In the genomic region with DNA sequence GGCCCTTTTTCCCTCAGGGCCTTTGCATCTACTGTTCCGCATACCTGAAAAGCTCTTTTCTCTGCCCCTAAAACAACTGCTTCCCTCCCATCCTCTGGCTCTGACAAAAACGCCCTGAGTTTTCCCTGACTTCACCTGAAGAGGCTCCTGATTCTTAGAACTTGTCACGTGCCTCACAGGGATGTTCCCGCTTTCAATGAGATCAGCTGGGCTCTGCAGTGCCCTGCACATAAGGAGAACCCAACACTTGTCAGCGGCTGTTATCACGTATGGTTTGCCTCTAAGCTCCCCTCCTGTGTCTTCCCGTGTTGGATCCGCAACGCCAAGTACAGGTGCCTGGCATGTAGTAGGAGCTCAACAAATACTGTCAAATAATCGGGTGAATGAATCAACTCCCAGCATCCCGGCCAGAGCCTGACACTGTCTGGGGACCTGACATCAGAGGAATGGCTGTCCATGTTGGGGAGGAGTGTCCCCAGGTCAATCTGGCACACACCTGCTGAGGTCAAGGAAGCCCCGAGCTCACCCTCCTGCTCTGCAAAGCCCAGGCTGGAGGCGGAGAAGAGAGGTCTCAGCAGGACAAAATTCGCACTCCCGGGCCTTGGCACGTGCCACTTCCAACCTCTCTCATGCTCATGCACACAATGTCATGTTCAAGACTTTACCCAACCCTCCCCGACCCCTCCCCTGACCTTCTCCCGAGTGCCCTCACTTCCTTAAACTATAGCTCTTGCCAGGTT, we compare ENCODE assay signal across 9 cellular contexts.
DNase-seq lines count a peak whose midpoint lies in the region; ATAC-seq and TF ChIP-seq lines count a peak whose summit lies in the region.
"Had no signal": no experiment of that assay in that cellular context is flagged by ENCODE, and none has a peak within 500 bp of the region (broad histone marks: within the 10 kb centered on the region; RNA-seq: fewer than 3 reads in every experiment).

No MANE protein-coding gene starts in this region.

- DNase-seq in T-helper 1 cell (no peak), AG08396 (ENCODE audit: low spot score) (no peak), HPDE6-E6E7 (ENCODE audit: extremely low spot score) (no peak)
- DNase-seq in stimulated activated naive CD8-positive, alpha-beta T cell treated with anti-CD3 and anti-CD28 coated beads, Interleukin-15, amount 100 ng/mL, for 72 hours, result peak in 1 of 2 donors; percentile 13

- H3K4me3 Mint-ChIP-seq in T-helper 1 cell treated with Interleukin-12 subunit alpha and Interleukin-12 subunit beta and Interleukin-4 antibody, amounts not matched to agents 30 μg/mL and 1 μg/mL, for 36 hours, result peak overlapping the region; percentile 76
- H3K4me3 Mint-ChIP-seq in stimulated activated naive CD8-positive, alpha-beta T cell treated with anti-CD3 and anti-CD28 coated beads, Interleukin-15, amount 100 ng/mL, for 72 hours, result peak overlapping the region; percentile 75 to 79

- H3K27me3 Mint-ChIP-seq in T-helper 1 cell treated with Interleukin-12 subunit alpha and Interleukin-12 subunit beta and Interleukin-4 antibody, amounts not matched to agents 30 μg/mL and 1 μg/mL, for 36 hours (ENCODE audit: low read depth), result no peaks in the 10 kb centered on the region
- H3K27me3 Mint-ChIP-seq in stimulated activated naive CD8-positive, alpha-beta T cell treated with anti-CD3 and anti-CD28 coated beads, Interleukin-15, amount 100 ng/mL, for 72 hours, result peaks cover 6% of the 10 kb centered on the region

- H3K9me3 Mint-ChIP-seq in T-helper 1 cell treated with Interleukin-12 subunit alpha and Interleukin-12 subunit beta and Interleukin-4 antibody, amounts not matched to agents 30 μg/mL and 1 μg/mL, for 36 hours, result no peaks in the 10 kb centered on the region
- no peaks in the 10 kb centered on the region for H3K9me3 Mint-ChIP-seq in stimulated activated naive CD8-positive, alpha-beta T cell treated with anti-CD3 and anti-CD28 coated beads, Interleukin-15, amount 100 ng/mL, for 72 hours

- peaks cover 2% of the 10 kb centered on the region for H3K36me3 ChIP-seq in iPS-15b (ENCODE audit: control insufficient read depth, insufficient read depth, low read length)
- H3K36me3 ChIP-seq: right lobe of liver had no signal

- peaks cover 26% of the 10 kb centered on the region for H3K27me3 ChIP-seq in iPS-15b (ENCODE audit: control insufficient read depth, insufficient read depth, low read length)
- H3K27me3 ChIP-seq: right lobe of liver had no signal

- 0 out of 2 replicates have a peak, but pooled peaks have one; percentile 1 for TF ChIP-seq CTCF in WI38 (IDR thresholded peaks at IDR 0.05; ENCODE audit: low read depth, low read length)

- H3K4me1 Mint-ChIP-seq in T-helper 1 cell treated with Interleukin-12 subunit alpha and Interleukin-12 subunit beta and Interleukin-4 antibody, amounts not matched to agents 30 μg/mL and 1 μg/mL, for 36 hours (ENCODE audit: low read depth), result peaks cover 55% of the 10 kb centered on the region
- peaks cover 58% of the 10 kb centered on the region for H3K4me1 Mint-ChIP-seq in stimulated activated naive CD8-positive, alpha-beta T cell treated with anti-CD3 and anti-CD28 coated beads, Interleukin-15, amount 100 ng/mL, for 72 hours

- H3K4me1 ChIP-seq in iPS-15b (ENCODE audit: control insufficient read depth, insufficient read depth, low read length), result peaks cover 7% of the 10 kb centered on the region

- no peak for ATAC-seq in stimulated activated naive CD8-positive, alpha-beta T cell treated with anti-CD3 and anti-CD28 coated beads, Interleukin-15, amount 100 ng/mL, for 72 hours
- no peak for ATAC-seq in HG02870 (IDR thresholded peaks at IDR 0.05; ENCODE audit: unreplicated experiment)

- peak overlapping the region; percentile 78 for H3K27ac Mint-ChIP-seq in T-helper 1 cell treated with Interleukin-12 subunit alpha and Interleukin-12 subunit beta and Interleukin-4 antibody, amounts not matched to agents 30 μg/mL and 1 μg/mL, for 36 hours
- no peak overlapping the region for H3K27ac Mint-ChIP-seq in stimulated activated naive CD8-positive, alpha-beta T cell treated with anti-CD3 and anti-CD28 coated beads, Interleukin-15, amount 100 ng/mL, for 72 hours

- peaks cover 6% of the 10 kb centered on the region for H3K36me3 Mint-ChIP-seq in T-helper 1 cell treated with Interleukin-12 subunit alpha and Interleukin-12 subunit beta and Interleukin-4 antibody, amounts not matched to agents 30 μg/mL and 1 μg/mL, for 36 hours (ENCODE audit: low read depth)

- no peak overlapping the region for H3K9ac ChIP-seq in iPS-15b (ENCODE audit: low read depth, low read length)

- H3K4me3 ChIP-seq in WI38 (ENCODE audit: low read depth, low read length) (no peak overlapping the region), iPS-15b (ENCODE audit: low read depth, low read length) (peak overlapping the region; percentile 72)

- H3K9me3 ChIP-seq in iPS-15b (ENCODE audit: control insufficient read depth, insufficient read depth, low read length), result no peaks in the 10 kb centered on the region
- H3K9me3 ChIP-seq: right lobe of liver had no signal
